Comparison of ENCODE assay signal across 1 cellular context in genomic region chr10:124005991-124006392, GRCh38.
TF ChIP-seq lines count a peak whose summit lies in the region.

No MANE protein-coding gene starts in this region.

TF ChIP-seq in GM23338, 12 proteins besides CTCF, POLR2A, EP300 and RAD21 (continued from another document):
- TF ChIP-seq ZNF462 (CRISPR knock-in tag; IDR thresholded peaks at IDR 0.05) (no peak), POLR2AphosphoS5 (IDR thresholded peaks at IDR 0.05; ENCODE audit: low read depth) (no peak)
